Comparison of ENCODE assay signal across 9 cellular contexts in the genomic region with DNA sequence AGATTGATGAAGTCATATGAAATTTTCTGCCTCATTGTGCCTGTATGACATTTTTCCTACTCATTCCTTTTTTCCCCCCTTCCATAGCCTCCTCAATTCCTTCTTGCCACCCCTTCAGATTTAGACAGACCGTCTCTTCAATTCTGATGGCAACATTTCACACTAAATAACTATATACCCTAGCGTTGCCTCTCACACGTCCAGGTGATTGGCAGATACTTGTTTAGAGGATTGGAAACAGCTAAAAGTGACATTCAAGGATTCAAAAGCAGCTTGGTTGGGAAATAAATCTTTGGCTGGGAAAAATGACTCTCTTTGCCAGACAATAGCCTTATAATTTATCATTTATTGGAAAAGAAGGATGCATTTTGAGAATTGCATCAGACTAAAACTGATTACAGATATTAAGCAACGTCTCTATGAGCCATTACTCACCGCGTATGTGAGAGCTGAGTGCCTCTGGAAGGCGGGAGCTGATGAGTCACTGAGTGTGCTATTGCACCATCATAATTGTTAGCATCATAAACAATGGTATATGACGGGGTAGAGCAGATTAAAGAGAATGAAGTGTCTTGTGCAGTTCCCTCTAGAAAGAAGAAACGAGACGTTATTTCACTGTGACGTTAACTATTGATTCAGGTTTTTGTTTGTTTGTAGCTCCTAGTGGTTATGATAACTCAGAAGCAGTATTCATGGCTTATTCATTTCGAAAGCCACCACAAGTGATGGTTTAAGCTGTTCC.
DNase-seq lines count a peak whose midpoint lies in the region; ATAC-seq and TF ChIP-seq lines count a peak whose summit lies in the region.
"Had no signal": no experiment of that assay in that cellular context is flagged by ENCODE, and none has a peak within 500 bp of the region (broad histone marks: within the 10 kb centered on the region; RNA-seq: fewer than 3 reads in every experiment).

No MANE protein-coding gene starts in this region.

- H3K27me3 ChIP-seq in right atrium auricular region (no peaks in the 10 kb centered on the region), upper lobe of right lung (no peaks in the 10 kb centered on the region)
- H3K27me3 ChIP-seq: neutrophil had no signal

- no peaks in the 10 kb centered on the region for H3K4me1 Mint-ChIP-seq in endothelial cell (ENCODE audit: unreplicated experiment)

- ATAC-seq in left cardiac atrium (peak; percentile 57 to 96), upper lobe of right lung (peak; percentile 76), GM19395 (IDR thresholded peaks at IDR 0.05; ENCODE audit: unreplicated experiment) (no peak), HG02798 (IDR thresholded peaks at IDR 0.05; ENCODE audit: poor library complexity, unreplicated experiment) (no peak)

- no peak overlapping the region for H3K4me3 ChIP-seq in right atrium auricular region
- H3K4me3 ChIP-seq in upper lobe of right lung, result no peak overlapping the region

- H3K27ac Mint-ChIP-seq in endothelial cell (ENCODE audit: unreplicated experiment), result no peak overlapping the region

- peak; percentile 26 for DNase-seq in left cardiac atrium
- no peak for DNase-seq in right atrium auricular region (ENCODE audit: low spot score)
- peak; percentile 100 for DNase-seq in fibroblast of peridontal ligament (ENCODE audit: extremely low read depth)
- DNase-seq in upper lobe of right lung, result no peak
- no peak for DNase-seq in endothelial cell (ENCODE audit: low spot score)

- H3K4me1 ChIP-seq in right atrium auricular region, result no peaks in the 10 kb centered on the region
- H3K4me1 ChIP-seq in upper lobe of right lung, result no peaks in the 10 kb centered on the region

- H3K27ac ChIP-seq in right atrium auricular region (no peak overlapping the region), upper lobe of right lung (no peak overlapping the region)
- H3K27ac ChIP-seq: neutrophil had no signal

- no peaks in the 10 kb centered on the region for H3K27me3 Mint-ChIP-seq in endothelial cell (ENCODE audit: unreplicated experiment)

- H3K4me3 Mint-ChIP-seq in endothelial cell (ENCODE audit: unreplicated experiment), result no peak overlapping the region

- no peaks in the 10 kb centered on the region for H3K9me3 Mint-ChIP-seq in endothelial cell (ENCODE audit: unreplicated experiment)

- intact Hi-C loops in left cardiac atrium (cut with DNase I), result no loop called here
- intact Hi-C loops in upper lobe of right lung (cut with DNase I), result no loop called here

- H3K9me3 ChIP-seq in right atrium auricular region, result no peaks in the 10 kb centered on the region
- no peaks in the 10 kb centered on the region for H3K9me3 ChIP-seq in upper lobe of right lung
- H3K9me3 ChIP-seq: neutrophil had no signal

- H3K36me3 Mint-ChIP-seq in endothelial cell (ENCODE audit: low read depth, unreplicated experiment), result no peaks in the 10 kb centered on the region

- H3K36me3 ChIP-seq in right atrium auricular region, result no peaks in the 10 kb centered on the region
- no peaks in the 10 kb centered on the region for H3K36me3 ChIP-seq in upper lobe of right lung
- H3K36me3 ChIP-seq: neutrophil had no signal

- TF ChIP-seq CTCF in right atrium auricular region (IDR thresholded peaks at IDR 0.05) (no peak), upper lobe of right lung (IDR thresholded peaks at IDR 0.05) (no peak), endothelial cell (IDR thresholded peaks at IDR 0.05; ENCODE audit: unreplicated experiment) (no peak)

TF ChIP-seq in PFSK-1, 5 proteins besides CTCF, POLR2A, EP300 and RAD21:
- peak; percentile 55 for TF ChIP-seq FOXP2 (optimal IDR thresholded peaks at IDR 0.05; ENCODE audit: borderline replicate concordance, extremely low read depth, extremely low read length, insufficient read depth)
- TF ChIP-seq POLR2AphosphoS5 (IDR thresholded peaks at IDR 0.05; ENCODE audit: low read depth, low read length), result no peak

Comparison
In these comparisons a context has a peak if more than half of its experiments do, and no peak if none do; other contexts are left out.
1. DNase-seq: peak in left cardiac atrium (single experiment) and fibroblast of peridontal ligament (single experiment); none in right atrium auricular region (single experiment), upper lobe of right lung (single experiment) and endothelial cell (single experiment).
2. ATAC-seq: peak in left cardiac atrium (2 of 2) and upper lobe of right lung (single experiment); none in GM19395 (single experiment) and HG02798 (single experiment).